14 cellular contexts compared by ENCODE assay signal in the genomic region with DNA sequence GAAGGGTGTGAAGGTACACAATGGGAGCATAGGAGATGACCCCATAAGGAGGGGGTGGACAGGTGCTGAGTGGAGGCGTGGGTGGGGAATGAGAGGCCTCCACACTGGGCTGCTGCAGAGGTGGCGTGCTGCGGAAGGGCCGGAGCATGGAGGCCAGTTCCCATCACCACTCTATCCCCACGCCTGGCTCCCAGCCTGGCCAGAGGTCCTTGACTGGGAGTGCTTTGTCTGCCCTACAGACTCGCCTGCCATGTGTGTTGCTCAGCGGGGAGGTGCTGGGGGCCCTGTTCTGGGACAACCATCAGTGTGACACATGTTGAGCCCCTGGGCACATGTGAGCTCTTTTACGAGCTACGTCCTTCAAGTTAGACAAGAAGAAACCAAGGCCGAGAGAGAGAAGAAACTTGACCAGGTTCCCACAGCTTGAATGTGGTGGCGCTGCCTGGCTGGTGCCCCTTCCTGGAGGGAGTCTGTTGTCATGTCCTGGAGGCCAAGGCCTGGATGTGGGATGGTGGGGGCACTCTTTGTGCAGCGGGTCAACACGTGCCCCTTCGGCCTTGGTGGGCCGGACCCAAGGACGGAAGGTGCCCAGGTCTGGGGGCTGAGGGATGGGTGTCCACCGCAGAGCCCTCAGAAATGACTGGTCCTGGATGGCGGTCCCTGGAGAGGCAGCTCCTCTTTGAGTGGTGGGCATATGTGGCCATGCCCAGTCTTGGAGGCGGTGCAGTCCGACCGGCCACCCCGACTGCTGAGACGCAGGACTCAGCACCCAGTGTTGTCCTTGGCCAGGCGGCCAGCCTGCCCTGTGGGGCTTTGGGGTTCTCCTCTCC. TPM values are rescaled to one million over a fixed set of nuclear protein-coding genes. Genes with fewer than 3 reads are reported as not detected.
DNase-seq lines count a peak whose midpoint lies in the region; ATAC-seq and TF ChIP-seq lines count a peak whose summit lies in the region.
"Had no signal": no experiment of that assay in that cellular context is flagged by ENCODE, and none has a peak within 500 bp of the region (broad histone marks: within the 10 kb centered on the region; RNA-seq: fewer than 3 reads in every experiment).

No MANE protein-coding gene starts in this region.

- intact Hi-C loops in left ventricle myocardium inferior (cut with micrococcal nuclease) (no loop called here), PC-3 (cut with micrococcal nuclease) (loop anchor here (10.0 kb wide), 1 partner anchor 184 kb away; a partner anchor contains a TSS)

- H3K27me3 Mint-ChIP-seq in T-helper 1 cell treated with Interleukin-12 subunit alpha and Interleukin-12 subunit beta and Interleukin-4 antibody, amounts not matched to agents 30 μg/mL and 1 μg/mL, for 36 hours (ENCODE audit: low read depth) = peaks cover 5% of the 10 kb centered on the region
- peaks cover 2% of the 10 kb centered on the region for H3K27me3 Mint-ChIP-seq in T-helper 17 cell

- peak overlapping the region; percentile 80 for H3K27ac Mint-ChIP-seq in T-helper 1 cell treated with Interleukin-12 subunit alpha and Interleukin-12 subunit beta and Interleukin-4 antibody, amounts not matched to agents 30 μg/mL and 1 μg/mL, for 36 hours
- peak overlapping the region; percentile 96 for H3K27ac Mint-ChIP-seq in T-helper 17 cell
- peak overlapping the region; percentile 99 for H3K27ac Mint-ChIP-seq in stimulated activated effector memory CD8-positive, alpha-beta T cell treated with anti-CD3 and anti-CD28 coated beads, Interleukin-12 subunit alpha, Interleukin-12 subunit beta, amount 100 ng/mL, for 72 hours

- no peaks in the 10 kb centered on the region for H3K9me3 Mint-ChIP-seq in T-helper 1 cell treated with Interleukin-12 subunit alpha and Interleukin-12 subunit beta and Interleukin-4 antibody, amounts not matched to agents 30 μg/mL and 1 μg/mL, for 36 hours
- H3K9me3 Mint-ChIP-seq in stimulated activated effector memory CD8-positive, alpha-beta T cell treated with anti-CD3 and anti-CD28 coated beads, Interleukin-12 subunit alpha, Interleukin-12 subunit beta, amount 100 ng/mL, for 72 hours = no peaks in the 10 kb centered on the region

- peak overlapping the region; percentile 69 for H3K4me3 ChIP-seq in left ventricle myocardium inferior
- no peak overlapping the region for H3K4me3 ChIP-seq in MG63
- H3K4me3 ChIP-seq in PC-3 (ENCODE audit: low read length) = no peak overlapping the region

- no peak for TF ChIP-seq CTCF in left ventricle myocardium inferior (IDR thresholded peaks at IDR 0.05; ENCODE audit: borderline replicate concordance)
- no peak for TF ChIP-seq CTCF in PC-3 (conservative IDR thresholded peaks at IDR 0.05; ENCODE audit: low read depth, low read length)

- no peaks in the 10 kb centered on the region for H3K36me3 ChIP-seq in left ventricle myocardium inferior
- no peaks in the 10 kb centered on the region for H3K36me3 ChIP-seq in MG63
- peaks cover under 1% of the 10 kb centered on the region; the same call in 1 of the 2 replicates for H3K36me3 ChIP-seq in PC-3 (ENCODE audit: low read depth, low read length)

- peaks cover 21% of the 10 kb centered on the region for H3K4me1 Mint-ChIP-seq in T-helper 1 cell treated with Interleukin-12 subunit alpha and Interleukin-12 subunit beta and Interleukin-4 antibody, amounts not matched to agents 30 μg/mL and 1 μg/mL, for 36 hours (ENCODE audit: low read depth)
- H3K4me1 Mint-ChIP-seq in T-helper 17 cell = peaks cover 53% of the 10 kb centered on the region
- peaks cover 57% of the 10 kb centered on the region for H3K4me1 Mint-ChIP-seq in stimulated activated effector memory CD8-positive, alpha-beta T cell treated with anti-CD3 and anti-CD28 coated beads, Interleukin-12 subunit alpha, Interleukin-12 subunit beta, amount 100 ng/mL, for 72 hours

- peak overlapping the region; percentile 89 for H3K27ac ChIP-seq in left ventricle myocardium inferior (replicated peaks)
- H3K27ac ChIP-seq in PC-3 (ENCODE audit: low read length) = no peak overlapping the region
- H3K27ac ChIP-seq: 22Rv1, epithelial cell of prostate had no signal

- no peaks in the 10 kb centered on the region for H3K79me2 ChIP-seq in PC-3 (ENCODE audit: low read length)

- no peaks in the 10 kb centered on the region for H4K20me1 ChIP-seq in PC-3 (ENCODE audit: low read length)

- H3K4me1 ChIP-seq in left ventricle myocardium inferior = peaks cover 57% of the 10 kb centered on the region
- H3K4me1 ChIP-seq in PC-3 (ENCODE audit: insufficient read depth, low read length) = peaks cover 3% of the 10 kb centered on the region; the same call in 1 of the 2 replicates

- no peak overlapping the region for H3K4me2 ChIP-seq in PC-3 (ENCODE audit: low read length)

- H3K4me3 Mint-ChIP-seq in T-helper 1 cell treated with Interleukin-12 subunit alpha and Interleukin-12 subunit beta and Interleukin-4 antibody, amounts not matched to agents 30 μg/mL and 1 μg/mL, for 36 hours = peak overlapping the region; percentile 74
- H3K4me3 Mint-ChIP-seq in T-helper 17 cell = peak overlapping the region; percentile 68
- H3K4me3 Mint-ChIP-seq in stimulated activated effector memory CD8-positive, alpha-beta T cell treated with anti-CD3 and anti-CD28 coated beads, Interleukin-12 subunit alpha, Interleukin-12 subunit beta, amount 100 ng/mL, for 72 hours = peak overlapping the region; percentile 97

- H3K9me3 ChIP-seq in T-helper 17 cell (ENCODE audit: control insufficient read depth, low read length, poor library complexity, severe bottlenecking) (no peaks in the 10 kb centered on the region), left ventricle myocardium inferior (replicated peaks) (no peaks in the 10 kb centered on the region), MG63 (no peaks in the 10 kb centered on the region), PC-3 (ENCODE audit: low read length) (no peaks in the 10 kb centered on the region)

- H2AFZ ChIP-seq in PC-3 (ENCODE audit: low read length) = no peak overlapping the region

- H3K36me3 Mint-ChIP-seq in T-helper 1 cell treated with Interleukin-12 subunit alpha and Interleukin-12 subunit beta and Interleukin-4 antibody, amounts not matched to agents 30 μg/mL and 1 μg/mL, for 36 hours (ENCODE audit: low read depth) = peaks cover 14% of the 10 kb centered on the region
- H3K36me3 Mint-ChIP-seq in T-helper 17 cell (ENCODE audit: low read depth) = no peaks in the 10 kb centered on the region
- peaks cover 40% of the 10 kb centered on the region for H3K36me3 Mint-ChIP-seq in stimulated activated effector memory CD8-positive, alpha-beta T cell treated with anti-CD3 and anti-CD28 coated beads, Interleukin-12 subunit alpha, Interleukin-12 subunit beta, amount 100 ng/mL, for 72 hours

- no peaks in the 10 kb centered on the region for H3F3A ChIP-seq in PC-3 (ENCODE audit: low read length, unreplicated experiment)

- H3K9ac ChIP-seq in PC-3 (ENCODE audit: low read length) = no peak overlapping the region

- CTCF ChIA-PET in PC-3 (lab: Charles Lee) = no interaction called here

- no TSS peak for BruUV-seq in PC-3 (replicated peaks; lab: Mats Ljungman, UMichigan)

- POLR2A ChIA-PET in PC-3 (lab: Charles Lee; ENCODE audit: unreplicated experiment) = no interaction called here

- no peak for DNase-seq in T-helper 1 cell
- no peak for DNase-seq in T-helper 17 cell
- no peak for DNase-seq in left ventricle myocardium inferior
- no peak for DNase-seq in stimulated activated effector memory CD8-positive, alpha-beta T cell treated with anti-CD3 and anti-CD28 coated beads, Interleukin-12 subunit alpha, Interleukin-12 subunit beta, amount 100 ng/mL, for 72 hours (ENCODE audit: low spot score in 2 of 2)
- no peak for DNase-seq in MG63
- no peak for DNase-seq in MV-4-11 (lab: John Stamatoyannopoulos, UW)
- no peak for DNase-seq in PC-3
- DNase-seq: DMS53, NCI-H1092, NCI-H510A had no signal

- H3K27me3 ChIP-seq in left ventricle myocardium inferior (ENCODE audit: low read depth) (peaks cover 6% of the 10 kb centered on the region), MG63 (no peaks in the 10 kb centered on the region), PC-3 (ENCODE audit: low read length) (no peaks in the 10 kb centered on the region)

- ATAC-seq in T-helper 17 cell (no peak), PC-3 (no peak)
- ATAC-seq in stimulated activated effector memory CD8-positive, alpha-beta T cell treated with anti-CD3 and anti-CD28 coated beads, Interleukin-12 subunit alpha, Interleukin-12 subunit beta, amount 100 ng/mL, for 72 hours = no peak

- H3K9me2 ChIP-seq in PC-3 (replicated peaks; ENCODE audit: low read length) = no peaks in the 10 kb centered on the region

RNA-seq across cellular contexts. Expression of a gene that starts 1.2 kb away (rescaled TPM):
- total RNA-seq in T-helper 17 cell (100 to 1,000 TPM; 163 to 184 TPM), left ventricle myocardium inferior (4.9 TPM), PC-3 (2014; rRNA removed) (0.26 and 1.9 TPM in 2 replicates)
- not detected in 2 replicates for total RNA-seq in MG63 (2014; rRNA removed; shearing (Covaris generic); ENCODE audit: low replicate concordance)

RNA-seq across cellular contexts. Expression of a gene that starts 26.5 kb away (rescaled TPM):
- not detected for total RNA-seq in T-helper 17 cell
- total RNA-seq in left ventricle myocardium inferior = not detected
- total RNA-seq in MG63 (2014; rRNA removed; shearing (Covaris generic); ENCODE audit: low replicate concordance) = not detected in 2 replicates
- 4.0 and 4.5 TPM in 2 replicates for total RNA-seq in PC-3 (2014; rRNA removed)
- total RNA-seq: SK-MEL-5 had no signal

RNA-seq across cellular contexts. Expression of a gene that starts 45.9 kb away (rescaled TPM):
- total RNA-seq in T-helper 17 cell = not detected
- 0.16 TPM for total RNA-seq in left ventricle myocardium inferior
- 26.1 and 52.2 TPM in 2 replicates for total RNA-seq in MG63 (2014; rRNA removed; shearing (Covaris generic); ENCODE audit: low replicate concordance)
- total RNA-seq in PC-3 (2014; rRNA removed) = 71.3 and 80.2 TPM in 2 replicates
- total RNA-seq: SK-MEL-5 had no signal

Comparison
In these comparisons a context has a peak if more than half of its experiments do, and no peak if none do; other contexts are left out.
1. RNA of a gene that starts 1.2 kb away (total RNA-seq): 163 to 184 TPM in T-helper 17 cell; 4.9 TPM in left ventricle myocardium inferior (single experiment), 0.26 to 1.9 TPM in PC-3 and not detected in MG63; every median in the first group is over 10 times any median in the second.
2. RNA of a gene that starts 45.9 kb away (total RNA-seq): 71.3 to 80.2 TPM in PC-3 and 26.1 to 52.2 TPM in MG63; 0.16 TPM in left ventricle myocardium inferior (single experiment) and not detected in T-helper 17 cell; every median in the first group is over 10 times any median in the second.
3. Peak in every context shown above with its lines, with median percentiles within 50 percentile points of each other: H3K27ac Mint-ChIP-seq and H3K4me3 Mint-ChIP-seq.